In genomic region chr10:21363087-21363752, GRCh38 we compare ENCODE assay signal across 1 cellular context.
TF ChIP-seq lines count a peak whose summit lies in the region.

No MANE protein-coding gene starts in this region.

TF ChIP-seq in WTC11, 78 proteins besides CTCF, POLR2A, EP300 and RAD21 (continued from another document):
- TF ChIP-seq ATF6 (CRISPR knock-in tag; IDR thresholded peaks at IDR 0.05) (no peak), STAT6 (CRISPR knock-in tag; conservative IDR thresholded peaks at IDR 0.05; ENCODE audit: low read depth) (no peak), NR3C1 (CRISPR knock-in tag; conservative IDR thresholded peaks at IDR 0.05; ENCODE audit: low read depth) (no peak), NFYB (CRISPR knock-in tag; conservative IDR thresholded peaks at IDR 0.05; ENCODE audit: low read depth) (no peak), ZNF138 (CRISPR knock-in tag; conservative IDR thresholded peaks at IDR 0.05) (no peak), MLX (CRISPR knock-in tag; IDR thresholded peaks at IDR 0.05) (no peak), ATF2 (CRISPR knock-in tag; IDR thresholded peaks at IDR 0.05; ENCODE audit: borderline replicate concordance, low read depth) (no peak)
